ENCODE assay signal across 12 cellular contexts in the genomic region with DNA sequence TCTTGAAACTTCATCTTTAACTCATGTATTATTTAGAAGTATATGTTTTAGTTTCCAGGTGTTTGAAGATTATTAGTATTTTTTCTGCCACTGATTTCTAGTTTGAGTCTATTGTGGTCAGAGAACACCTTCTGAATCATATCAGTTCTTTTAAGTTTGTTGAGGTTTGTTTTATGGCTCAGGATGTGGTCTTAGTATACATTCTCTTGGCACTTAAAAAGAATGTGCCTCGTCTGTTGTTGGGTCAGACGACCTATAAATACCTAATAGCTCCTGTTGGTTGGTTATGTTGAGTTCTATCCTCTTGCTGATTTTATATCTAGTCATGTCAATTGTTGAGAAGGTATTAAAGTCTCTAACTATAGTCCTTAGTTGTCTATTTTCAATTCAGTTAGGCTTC. TPM values are rescaled to one million over a fixed set of nuclear protein-coding genes. Genes with fewer than 3 reads are reported as not detected.
DNase-seq lines count a peak whose midpoint lies in the region; ATAC-seq, FAIRE-seq and TF ChIP-seq lines count a peak whose summit lies in the region.
"Had no signal": no experiment of that assay in that cellular context is flagged by ENCODE, and none has a peak within 500 bp of the region (broad histone marks: within the 10 kb centered on the region; RNA-seq: fewer than 3 reads in every experiment).

No MANE protein-coding gene starts in this region.

- no peaks in the 10 kb centered on the region for H4K20me1 ChIP-seq in keratinocyte (ENCODE audit: control insufficient read depth, extremely low read depth, insufficient read depth, low read length)
- H4K20me1 ChIP-seq in GM23338 (replicated peaks; ENCODE audit: insufficient read depth): no peaks in the 10 kb centered on the region

- TF ChIP-seq CTCF in keratinocyte (optimal IDR thresholded peaks at IDR 0.05 in 1 of 3, IDR thresholded peaks at IDR 0.05 in 1 of 3, conservative IDR thresholded peaks at IDR 0.05 in 1 of 3; ENCODE audit: extremely low read depth in 1 of 3, insufficient read depth in 2 of 3, low read length in 3 of 3) (no peak), GM23338 (conservative IDR thresholded peaks at IDR 0.05; ENCODE audit: low read depth in 2 of 2) (no peak), BE2C (IDR thresholded peaks at IDR 0.05; ENCODE audit: low read depth, low read length) (no peak)

- H3K4me1 ChIP-seq in keratinocyte (ENCODE audit: control insufficient read depth, extremely low read depth, insufficient read depth, low read length) (peaks cover 10% of the 10 kb centered on the region), GM23338 (ENCODE audit: insufficient read depth) (no peaks in the 10 kb centered on the region), BE2C (no peaks in the 10 kb centered on the region)
- no peaks in the 10 kb centered on the region for H3K4me1 ChIP-seq in naive thymus-derived CD4-positive, alpha-beta T cell (ENCODE audit: control insufficient read depth in 2 of 2, insufficient read depth in 2 of 2, low read length in 2 of 2)

- H3F3A ChIP-seq in GM23338 (replicated peaks; ENCODE audit: low read depth): no peaks in the 10 kb centered on the region

- no peak overlapping the region for H3K9ac ChIP-seq in keratinocyte (ENCODE audit: control insufficient read depth, extremely low read depth, insufficient read depth, low read length)

- CTCF ChIA-PET in naive thymus-derived CD4-positive, alpha-beta T cell (lab: Charles Lee): no interaction called here

- POLR2A ChIA-PET in naive thymus-derived CD4-positive, alpha-beta T cell (lab: Charles Lee): no interaction called here

- H3K9me2 ChIP-seq in GM23338 (ENCODE audit: insufficient read depth): no peaks in the 10 kb centered on the region

- peaks cover 0 to 2% (median 0%) of the 10 kb centered on the region in 11 donors for H3K9me3 Mint-ChIP-seq in naive thymus-derived CD4-positive, alpha-beta T cell
- H3K9me3 Mint-ChIP-seq in GM23338: no peaks in the 10 kb centered on the region

- FAIRE-seq in keratinocyte (lab: Jason Lieb, UNC): peak; percentile 81

- dilution Hi-C loops in keratinocyte (cut with MboI; ENCODE audit: extremely low pct_ligation_motif_present, low sequenced_read_pairs): no loop called here

- no peaks in the 10 kb centered on the region for H3K9me3 ChIP-seq in keratinocyte (ENCODE audit: control insufficient read depth, low read depth, low read length)
- no peaks in the 10 kb centered on the region for H3K9me3 ChIP-seq in naive thymus-derived CD4-positive, alpha-beta T cell (ENCODE audit: control insufficient read depth in 2 of 3, low read length in 3 of 3)
- H3K9me3 ChIP-seq in BE2C: no peaks in the 10 kb centered on the region
- H3K9me3 ChIP-seq: thoracic aorta had no signal

- H3K4me3 Mint-ChIP-seq in naive thymus-derived CD4-positive, alpha-beta T cell: no peak overlapping the region
- no peak overlapping the region for H3K4me3 Mint-ChIP-seq in GM23338
- H3K4me3 Mint-ChIP-seq: nephron had no signal

- peaks cover 0 to 5% (median 0%) of the 10 kb centered on the region in 5 donors for H3K36me3 Mint-ChIP-seq in naive thymus-derived CD4-positive, alpha-beta T cell
- no peaks in the 10 kb centered on the region for H3K36me3 Mint-ChIP-seq in GM23338 (ENCODE audit: low read depth)

- H3K36me3 ChIP-seq in keratinocyte (ENCODE audit: control insufficient read depth in 2 of 2, extremely low read depth in 1 of 2, insufficient read depth in 2 of 2, low read length in 2 of 2) (no peaks in the 10 kb centered on the region), GM23338 (ENCODE audit: insufficient read depth) (no peaks in the 10 kb centered on the region), BE2C (peaks cover 7% of the 10 kb centered on the region; the same call in 1 of the 2 replicates)
- H3K36me3 ChIP-seq in naive thymus-derived CD4-positive, alpha-beta T cell (ENCODE audit: control insufficient read depth in 2 of 3, insufficient read depth in 3 of 3, low read length in 3 of 3): no peaks in the 10 kb centered on the region
- H3K36me3 ChIP-seq: brain microvascular endothelial cell, thoracic aorta had no signal

- H3K4me1 Mint-ChIP-seq in naive thymus-derived CD4-positive, alpha-beta T cell: peaks cover 0 to 12% (median 0%) of the 10 kb centered on the region in 7 donors
- H3K4me1 Mint-ChIP-seq in GM23338: no peaks in the 10 kb centered on the region

- no peaks in the 10 kb centered on the region for H3K9me1 ChIP-seq in keratinocyte (ENCODE audit: control insufficient read depth, extremely low read depth, insufficient read depth, low read length)

- no peak overlapping the region for H3K27ac Mint-ChIP-seq in naive thymus-derived CD4-positive, alpha-beta T cell
- no peak overlapping the region for H3K27ac Mint-ChIP-seq in GM23338

- intact Hi-C loops in naive thymus-derived CD4-positive, alpha-beta T cell (cut with micrococcal nuclease): no loop called here

- H3K27me3 ChIP-seq in keratinocyte (ENCODE audit: control insufficient read depth, extremely low read depth, insufficient read depth, low read length): peaks cover 27% of the 10 kb centered on the region
- H3K27me3 ChIP-seq in naive thymus-derived CD4-positive, alpha-beta T cell (ENCODE audit: control insufficient read depth in 2 of 2, insufficient read depth in 2 of 2, low read length in 2 of 2): no peaks in the 10 kb centered on the region
- no peaks in the 10 kb centered on the region for H3K27me3 ChIP-seq in GM23338 (ENCODE audit: insufficient read depth)
- H3K27me3 ChIP-seq in BE2C: 0 out of 2 replicates have a peak, but pooled peaks cover 3% of the 10 kb centered on the region
- H3K27me3 ChIP-seq: brain microvascular endothelial cell had no signal

- no peak overlapping the region for H3K27ac ChIP-seq in keratinocyte (ENCODE audit: control insufficient read depth, insufficient read depth, low read length)
- no peak overlapping the region for H3K27ac ChIP-seq in naive thymus-derived CD4-positive, alpha-beta T cell (ENCODE audit: low read depth, low read length)
- no peak overlapping the region for H3K27ac ChIP-seq in GM23338 (ENCODE audit: low read depth)
- H3K27ac ChIP-seq: brain microvascular endothelial cell, thoracic aorta had no signal

- DNase-seq in keratinocyte (ENCODE audit: low read depth, low spot score): no peak
- no peak for DNase-seq in naive thymus-derived CD4-positive, alpha-beta T cell
- no peak for DNase-seq in GM23338 (ENCODE audit: low spot score)
- no peak for DNase-seq in ureter (ENCODE audit: low spot score)
- no peak for DNase-seq in BE2C
- DNase-seq: brain microvascular endothelial cell, KG1 had no signal

- H3K79me2 ChIP-seq in keratinocyte (ENCODE audit: control insufficient read depth, insufficient read depth, low read length) (no peaks in the 10 kb centered on the region), GM23338 (replicated peaks; ENCODE audit: insufficient read depth) (no peaks in the 10 kb centered on the region)

- H3K4me2 ChIP-seq in keratinocyte (ENCODE audit: control insufficient read depth, extremely low read depth, insufficient read depth, low read depth, low read length) (peak overlapping the region; percentile 6), GM23338 (no peak overlapping the region)

- no peak overlapping the region for H3K4me3 ChIP-seq in keratinocyte (ENCODE audit: control insufficient read depth in 2 of 3, extremely low read depth in 1 of 3, insufficient read depth in 2 of 3, low read depth in 1 of 3, low read length in 3 of 3)
- no peak overlapping the region for H3K4me3 ChIP-seq in naive thymus-derived CD4-positive, alpha-beta T cell (ENCODE audit: low read length)
- H3K4me3 ChIP-seq in GM23338: no peak overlapping the region
- no peak overlapping the region for H3K4me3 ChIP-seq in BE2C (ENCODE audit: low read depth, low read length)
- H3K4me3 ChIP-seq: thoracic aorta had no signal

- H3K27me3 Mint-ChIP-seq in naive thymus-derived CD4-positive, alpha-beta T cell: peaks cover 22 to 78% (median 46%) of the 10 kb centered on the region in 5 donors
- no peaks in the 10 kb centered on the region for H3K27me3 Mint-ChIP-seq in GM23338 (ENCODE audit: insufficient read depth, low read depth, poor library complexity)

- no peak overlapping the region for H2AFZ ChIP-seq in keratinocyte (ENCODE audit: control insufficient read depth, low read length)
- no peak overlapping the region for H2AFZ ChIP-seq in GM23338

- peak; percentile 87 for ATAC-seq in GM19025 (IDR thresholded peaks at IDR 0.05; ENCODE audit: low read depth, unreplicated experiment)
- peak; percentile 83 for ATAC-seq in GM21825 (IDR thresholded peaks at IDR 0.05; ENCODE audit: unreplicated experiment)
- ATAC-seq in HG03432 (IDR thresholded peaks at IDR 0.05; ENCODE audit: unreplicated experiment): peak; percentile 96
- ATAC-seq in naive thymus-derived CD4-positive, alpha-beta T cell: no peak
- no peak for ATAC-seq in GM23338

RNA-seq across cellular contexts. Expression of a gene that starts 15.9 kb away (rescaled TPM):
- polyA plus RNA-seq in keratinocyte: 0.33 to 0.56 TPM (median 0.48 TPM) in 3 replicates
- polyA plus RNA-seq in keratinocyte (2011; ENCODE audit: low read depth): 0.19 TPM
- polyA plus RNA-seq in keratinocyte (2011; cell fraction: cytosol; rRNA removed): 0.17 and 0.27 TPM in 2 replicates
- polyA plus RNA-seq in keratinocyte (2011; cell fraction: nucleus; rRNA removed): 0.29 and 0.60 TPM in 2 replicates
- polyA plus RNA-seq in keratinocyte (2012; ENCODE audit: low replicate concordance): 0.14 and 0.40 TPM in 2 replicates
- polyA minus RNA-seq in keratinocyte: 0.13 to 1.7 TPM (median 0.53 TPM) in 3 replicates
- polyA minus RNA-seq in keratinocyte (2011; cell fraction: cytosol; rRNA and poly(A)+ RNA removed): 1.3 TPM
- polyA minus RNA-seq in keratinocyte (2011; cell fraction: nucleus; rRNA and poly(A)+ RNA removed): 0.84 and 1.2 TPM in 2 replicates
- total RNA-seq in naive thymus-derived CD4-positive, alpha-beta T cell: under 1 TPM in 4 of 5 experiments, not detected in 1; 0.05 to 0.49 (median 0.22) TPM
- polyA plus RNA-seq in naive thymus-derived CD4-positive, alpha-beta T cell: under 1 TPM; 0.15 to 0.41 TPM
- 1.5 and 1.7 TPM in 2 replicates for total RNA-seq in GM23338 (2014; rRNA removed; shearing (Covaris generic))
- polyA plus RNA-seq in GM23338 (2016; fragmentation: Nextera tagmentation; extraction: Ambion mirVana): 0.52 and 0.64 TPM in 2 replicates
- 0.23 TPM for total RNA-seq in ureter
- polyA plus RNA-seq in BE2C (2012; ENCODE audit: insufficient read depth, insufficient read length, low read depth): 6.3 TPM

RNA-seq across cellular contexts. Expression of a gene that starts 21.1 kb away (rescaled TPM):
- polyA plus RNA-seq in keratinocyte (6.5 to 13.0 TPM (median 8.0 TPM) in 3 replicates), GM23338 (2016; fragmentation: Nextera tagmentation; extraction: Ambion mirVana) (32.6 and 50.7 TPM in 2 replicates)
- 203 TPM for polyA plus RNA-seq in keratinocyte (2011; ENCODE audit: low read depth)
- 4.3 and 8.1 TPM in 2 replicates for polyA plus RNA-seq in keratinocyte (2011; cell fraction: cytosol; rRNA removed)
- 15.1 and 21.3 TPM in 2 replicates for polyA plus RNA-seq in keratinocyte (2011; cell fraction: nucleus; rRNA removed)
- polyA plus RNA-seq in keratinocyte (2012; ENCODE audit: low replicate concordance): 8.5 and 20.3 TPM in 2 replicates
- polyA minus RNA-seq in keratinocyte: 1.8 to 14.5 TPM (median 6.7 TPM) in 3 replicates
- polyA minus RNA-seq in keratinocyte (2011; cell fraction: cytosol; rRNA and poly(A)+ RNA removed): 8.8 TPM
- polyA minus RNA-seq in keratinocyte (2011; cell fraction: nucleus; rRNA and poly(A)+ RNA removed): 13.9 and 23.9 TPM in 2 replicates
- total RNA-seq in naive thymus-derived CD4-positive, alpha-beta T cell: 10 to 100 TPM; 18.6 to 42.9 (median 34.5) TPM
- 10 to 100 TPM; 20.8 to 22.0 TPM for polyA plus RNA-seq in naive thymus-derived CD4-positive, alpha-beta T cell
- 23.5 and 24.2 TPM in 2 replicates for total RNA-seq in GM23338 (2014; rRNA removed; shearing (Covaris generic))
- 30.7 TPM for total RNA-seq in ureter
- polyA plus RNA-seq in BE2C (2012; ENCODE audit: insufficient read depth, insufficient read length, low read depth): 2.3 TPM

RNA-seq across cellular contexts. Expression of a gene that starts 44.0 kb away (rescaled TPM):
- polyA plus RNA-seq in keratinocyte (0.35 to 0.49 TPM (median 0.41 TPM) in 3 replicates), GM23338 (2016; fragmentation: Nextera tagmentation; extraction: Ambion mirVana) (0.35 and 0.48 TPM in 2 replicates)
- not detected for polyA plus RNA-seq in keratinocyte (2011; ENCODE audit: low read depth)
- 0.06 and 0.14 TPM in 2 replicates for polyA plus RNA-seq in keratinocyte (2011; cell fraction: cytosol; rRNA removed)
- polyA plus RNA-seq in keratinocyte (2011; cell fraction: nucleus; rRNA removed): 1.1 TPM in 2 replicates
- polyA plus RNA-seq in keratinocyte (2012; ENCODE audit: low replicate concordance): 0.38 and 0.48 TPM in 2 replicates
- 0.66 to 0.93 TPM (median 0.73 TPM) in 3 replicates for polyA minus RNA-seq in keratinocyte
- polyA minus RNA-seq in keratinocyte (2011; cell fraction: cytosol; rRNA and poly(A)+ RNA removed): 1.5 TPM
- 2.1 and 2.7 TPM in 2 replicates for polyA minus RNA-seq in keratinocyte (2011; cell fraction: nucleus; rRNA and poly(A)+ RNA removed)
- under 1 TPM in 2 of 5 experiments, not detected in 3; 0.11 to 0.27 TPM for total RNA-seq in naive thymus-derived CD4-positive, alpha-beta T cell
- not detected for polyA plus RNA-seq in naive thymus-derived CD4-positive, alpha-beta T cell
- 2.0 and 3.7 TPM in 2 replicates for total RNA-seq in GM23338 (2014; rRNA removed; shearing (Covaris generic))
- 5.1 TPM for total RNA-seq in ureter
- 0.51 TPM for polyA plus RNA-seq in BE2C (2012; ENCODE audit: insufficient read depth, insufficient read length, low read depth)

Comparison
In these comparisons a context has a peak if more than half of its experiments do, and no peak if none do; other contexts are left out.
1. ATAC-seq: peak in GM19025 (single experiment), GM21825 (single experiment) and HG03432 (single experiment); none in naive thymus-derived CD4-positive, alpha-beta T cell (single experiment) and GM23338 (single experiment).